8 cellular contexts compared by ENCODE assay signal in genomic region chr4:2042947-2043395, GRCh38. TPM values are rescaled to one million over a fixed set of nuclear protein-coding genes. Genes with fewer than 3 reads are reported as not detected.
A peak's percentile ranks its signal among the peaks of the same experiment; 100 is the strongest.
DNase-seq lines count a peak whose midpoint lies in the region; ATAC-seq and TF ChIP-seq lines count a peak whose summit lies in the region.

No MANE protein-coding gene starts in this region.

- no peaks in the 10 kb centered on the region for H3K9me2 ChIP-seq in Karpas-422 (replicated peaks; ENCODE audit: insufficient read depth, low read length)

- H3K27ac Mint-ChIP-seq in CD8-positive, alpha-beta T cell, result no peak overlapping the region

- CTCF ChIA-PET in CD8-positive, alpha-beta T cell (lab: Charles Lee), result no interaction called here

- WGBS in neuronal stem cell (ENCODE audit: extremely low coverage in 2 of 2, insufficient read length in 2 of 2, insufficient replicate concordance in 1 of 2), 2 donors, result no CpG with 5 or more reads among the region's 8 CpGs

- no peaks in the 10 kb centered on the region for H3K36me3 ChIP-seq in CD8-positive, alpha-beta T cell (ENCODE audit: insufficient read depth, low read length)
- H3K36me3 ChIP-seq in Karpas-422 (ENCODE audit: insufficient read depth, low read length) (no peaks in the 10 kb centered on the region), neuronal stem cell (replicated peaks in 1 of 2; ENCODE audit: control insufficient read depth in 2 of 2, insufficient read depth in 2 of 2, low read length in 2 of 2) (peaks cover 0 to 17% of the 10 kb centered on the region in 2 donors)

- no peak overlapping the region for H3K4ac ChIP-seq in neuronal stem cell (ENCODE audit: low read length)

- H3K4me3 ChIP-seq in CD8-positive, alpha-beta T cell (ENCODE audit: low read depth, low read length), result peak overlapping the region; percentile 23
- H3K4me3 ChIP-seq in Karpas-422 (ENCODE audit: low read length), result peak overlapping the region; percentile 75
- H3K4me3 ChIP-seq in dorsolateral prefrontal cortex, result peak overlapping the region; percentile 34 to 97 (median 80)
- H3K4me3 ChIP-seq in neuronal stem cell (ENCODE audit: low read length in 2 of 2), result peak overlapping the region; percentile 61 to 90

- peak overlapping the region; percentile 52 for H3K23ac ChIP-seq in neuronal stem cell (ENCODE audit: low read depth, low read length, poor library complexity)

- peaks cover 5% of the 10 kb centered on the region for H3K27me3 ChIP-seq in CD8-positive, alpha-beta T cell (ENCODE audit: insufficient read depth, low read length)
- no peaks in the 10 kb centered on the region for H3K27me3 ChIP-seq in Karpas-422 (ENCODE audit: low read length)
- peaks cover 0 to 6% (median 0%) of the 10 kb centered on the region in 45 donors for H3K27me3 ChIP-seq in dorsolateral prefrontal cortex
- H3K27me3 ChIP-seq in neuronal stem cell (ENCODE audit: control insufficient read depth in 3 of 3, insufficient read depth in 3 of 3, low read depth in 1 of 3, low read length in 3 of 3), result peaks cover 12 to 30% (median 18%) of the 10 kb centered on the region in 3 experiments

- intact Hi-C loops in CD8-positive, alpha-beta T cell (cut with DNase I, micrococcal nuclease), result loop anchor here in 1 of 2 experiments (1.0 kb wide), 1 partner anchor 34 kb away; no protein-coding TSS in a partner anchor
- intact Hi-C loops in dorsolateral prefrontal cortex (cut with DNase I), result loop anchor here (5.0 to 10.0 kb wide), 2 partner anchors 36 to 422 kb away; partner anchors contain the start of genes NELFA (in 2 of the 2) and RNF4 (in 1 of the 2)

- H3K9ac ChIP-seq in Karpas-422 (ENCODE audit: low read length) (peak overlapping the region; percentile 73; the same call in 1 of the 2 replicates), neuronal stem cell (ENCODE audit: low read depth, low read length, poor library complexity) (peak overlapping the region; percentile 53)

- H2BK12ac ChIP-seq in neuronal stem cell (ENCODE audit: low read length), result no peak overlapping the region

- peaks cover 2% of the 10 kb centered on the region for H3K4me1 Mint-ChIP-seq in CD8-positive, alpha-beta T cell (ENCODE audit: low read depth)

- no peaks in the 10 kb centered on the region for H3K36me3 Mint-ChIP-seq in CD8-positive, alpha-beta T cell

- H3K18ac ChIP-seq in neuronal stem cell (ENCODE audit: low read length), result peak overlapping the region; percentile 59

- no peak overlapping the region for H2AFZ ChIP-seq in Karpas-422 (ENCODE audit: low read length)
- H2AFZ ChIP-seq in neuronal stem cell (ENCODE audit: low read length), result no peak overlapping the region

- peaks cover 7% of the 10 kb centered on the region for H3K79me1 ChIP-seq in neuronal stem cell (ENCODE audit: low read depth, low read length)

- no peak overlapping the region for H2BK120ac ChIP-seq in neuronal stem cell (ENCODE audit: low read depth, low read length)

- ATAC-seq in CD8-positive, alpha-beta T cell, result no peak

- DNase-seq in CD8-positive, alpha-beta T cell, result no peak
- DNase-seq in Karpas-422 (no peak), dorsolateral prefrontal cortex (no peak), neuronal stem cell (ENCODE audit: low spot score) (no peak), midbrain (lab: John Stamatoyannopoulos, UW) (no peak), NCI-H82 (lab: John Stamatoyannopoulos, UW) (no peak), SIG-M5 treated with dmso at 0.1 percent for 504 hours (lab: John Stamatoyannopoulos, UW; ENCODE audit: unreplicated experiment) (no peak), epidermal melanocyte (ENCODE audit: insufficient read length, low spot score) (no peak)

- H2AK5ac ChIP-seq in neuronal stem cell (ENCODE audit: low read depth, low read length), result peak overlapping the region; percentile 61

- POLR2A ChIA-PET in CD8-positive, alpha-beta T cell (lab: Charles Lee), result no interaction called here

- no peaks in the 10 kb centered on the region for H3K79me2 ChIP-seq in Karpas-422 (ENCODE audit: low read length)

- H3K27me3 Mint-ChIP-seq in CD8-positive, alpha-beta T cell (ENCODE audit: low read depth), result peaks cover 14% of the 10 kb centered on the region

- no peak overlapping the region for H3K27ac ChIP-seq in CD8-positive, alpha-beta T cell (ENCODE audit: low read depth, low read length)
- H3K27ac ChIP-seq in Karpas-422 (ENCODE audit: low read length), result no peak overlapping the region
- peak overlapping the region in 45 of 59 donors; percentile 1 to 91 (median 82) for H3K27ac ChIP-seq in dorsolateral prefrontal cortex
- no peak overlapping the region for H3K27ac ChIP-seq in neuronal stem cell (replicated peaks; ENCODE audit: low read length)

- peaks cover 12% of the 10 kb centered on the region for H3K4me1 ChIP-seq in CD8-positive, alpha-beta T cell (ENCODE audit: insufficient read depth, low read length)
- peaks cover 9% of the 10 kb centered on the region for H3K4me1 ChIP-seq in Karpas-422 (ENCODE audit: low read length)
- H3K4me1 ChIP-seq in neuronal stem cell (ENCODE audit: control insufficient read depth in 2 of 2, insufficient read depth in 1 of 2, low read depth in 1 of 2, low read length in 2 of 2), result peaks cover 2 to 5% of the 10 kb centered on the region in 2 donors

- TF ChIP-seq CTCF in CD8-positive, alpha-beta T cell (IDR thresholded peaks at IDR 0.05), result no peak
- no peak for TF ChIP-seq CTCF in dorsolateral prefrontal cortex (IDR thresholded peaks at IDR 0.05 in 54 of 56, conservative IDR thresholded peaks at IDR 0.05 in 2 of 56; ENCODE audit: low read depth in 1 of 56, partially characterized antibody in 56 of 56)

- no peak overlapping the region for H2BK15ac ChIP-seq in neuronal stem cell (ENCODE audit: low read length)

- no peaks in the 10 kb centered on the region for H3K9me3 Mint-ChIP-seq in CD8-positive, alpha-beta T cell

- peaks cover 7% of the 10 kb centered on the region; the same call in 1 of the 2 replicates for H4K20me1 ChIP-seq in Karpas-422 (ENCODE audit: insufficient read depth, low read depth, low read length)

- no peak overlapping the region for H4K91ac ChIP-seq in neuronal stem cell (ENCODE audit: low read depth, low read length, poor library complexity)

- H3K9me3 ChIP-seq in CD8-positive, alpha-beta T cell (ENCODE audit: low read length), result no peaks in the 10 kb centered on the region
- H3K9me3 ChIP-seq in Karpas-422 (ENCODE audit: low read length) (no peaks in the 10 kb centered on the region), neuronal stem cell (replicated peaks in 1 of 2; ENCODE audit: control insufficient read depth in 2 of 2, insufficient read depth in 1 of 2, low read depth in 1 of 2, low read length in 2 of 2) (peaks cover 0 to 7% of the 10 kb centered on the region in 2 donors)

- H3K4me2 ChIP-seq in Karpas-422 (ENCODE audit: low read depth, low read length, poor library complexity, severe bottlenecking) (peak overlapping the region; percentile 73), neuronal stem cell (ENCODE audit: insufficient read depth, low read length, poor library complexity, severe bottlenecking) (peak overlapping the region; percentile 89)

- no peak overlapping the region for H3K14ac ChIP-seq in neuronal stem cell (ENCODE audit: low read length)

- H2BK5ac ChIP-seq in neuronal stem cell (ENCODE audit: low read length), result no peak overlapping the region

- H4K8ac ChIP-seq in neuronal stem cell (ENCODE audit: low read depth, low read length), result no peak overlapping the region

- peak overlapping the region; percentile 75 for H3K4me3 Mint-ChIP-seq in CD8-positive, alpha-beta T cell

RNA-seq across cellular contexts. Expression of gene NAT8L, which starts 16.2 kb away (rescaled TPM):
- total RNA-seq in CD8-positive, alpha-beta T cell, result under 1 TPM; 0.08 to 0.11 TPM
- total RNA-seq in Karpas-422 (2014; rRNA removed; shearing (Covaris generic); ENCODE audit: low replicate concordance), result not detected in 2 replicates
- total RNA-seq in dorsolateral prefrontal cortex, result 100 to 1,000 TPM in 119 of 120 experiments, 10 to 100 TPM in 1; 89.4 to 267 (median 170) TPM
- 5.1 TPM for polyA plus RNA-seq in neuronal stem cell (2013, experiment 1 of 2)
- 5.2 TPM for polyA plus RNA-seq in neuronal stem cell (2013, experiment 2 of 2)

RNA-seq across cellular contexts. Expression of gene NELFA, which starts 34.2 kb away (rescaled TPM):
- total RNA-seq in CD8-positive, alpha-beta T cell, result 10 to 100 TPM; 39.0 to 45.8 TPM
- 22.6 and 44.6 TPM in 2 replicates for total RNA-seq in Karpas-422 (2014; rRNA removed; shearing (Covaris generic); ENCODE audit: low replicate concordance)
- total RNA-seq in dorsolateral prefrontal cortex, result 10 to 100 TPM; 31.6 to 76.1 (median 48.7) TPM
- 42.9 TPM for polyA plus RNA-seq in neuronal stem cell (2013, experiment 1 of 2)
- 44.3 TPM for polyA plus RNA-seq in neuronal stem cell (2013, experiment 2 of 2)

Comparison
In these comparisons a context has a peak if more than half of its experiments do, and no peak if none do; other contexts are left out.
1. H3K27ac ChIP-seq: peak in dorsolateral prefrontal cortex (45 of 59); none in CD8-positive, alpha-beta T cell (single experiment), Karpas-422 (single experiment) and neuronal stem cell (single experiment).
2. H3K4me3 ChIP-seq: peak in every context shown above with its lines; median percentile 80 in dorsolateral prefrontal cortex; 76 in neuronal stem cell; 75 in Karpas-422; 23 in CD8-positive, alpha-beta T cell.
3. RNA of gene NAT8L, which starts 16.2 kb away (total RNA-seq): 89.4 to 267 TPM in dorsolateral prefrontal cortex; 0.08 to 0.11 TPM in CD8-positive, alpha-beta T cell and not detected in Karpas-422; every median in the first group is over 10 times any median in the second.